8 cellular contexts compared by ENCODE assay signal in genomic region chrX:102712967-102713677, GRCh38. TPM values are rescaled to one million over a fixed set of nuclear protein-coding genes. Genes with fewer than 3 reads are reported as not detected.
A peak's percentile ranks its signal among the peaks of the same experiment; 100 is the strongest.
DNase-seq lines count a peak whose midpoint lies in the region; ATAC-seq and TF ChIP-seq lines count a peak whose summit lies in the region.

No MANE protein-coding gene starts in this region.

- H3K36me3 Mint-ChIP-seq in memory B cell, result peaks cover 2% of the 10 kb centered on the region

- H3K27me3 ChIP-seq in testis (no peaks in the 10 kb centered on the region), Karpas-422 (ENCODE audit: low read length) (no peaks in the 10 kb centered on the region)

- intact Hi-C loops in testis (cut with DNase I; ENCODE audit: low total_unique reads), result no loop called here

- ATAC-seq in memory B cell (ENCODE audit: low read depth) (no peak), GM21367 (IDR thresholded peaks at IDR 0.05; ENCODE audit: unreplicated experiment) (no peak)

- H3K9me2 ChIP-seq in Karpas-422 (replicated peaks; ENCODE audit: insufficient read depth, low read length), result no peaks in the 10 kb centered on the region

- no peak overlapping the region for H2AFZ ChIP-seq in Karpas-422 (ENCODE audit: low read length)

- H3K4me3 Mint-ChIP-seq in memory B cell, result peak overlapping the region; percentile 59

- peaks cover 4% of the 10 kb centered on the region for H3K4me1 Mint-ChIP-seq in memory B cell

- H3K27ac ChIP-seq in testis (peak overlapping the region; percentile 90 to 93), Karpas-422 (ENCODE audit: low read length) (no peak overlapping the region)

- no peak overlapping the region for H3K27ac Mint-ChIP-seq in memory B cell

- no peak overlapping the region for H3K9ac ChIP-seq in Karpas-422 (ENCODE audit: low read length)

- H3K4me3 ChIP-seq in WI38 (ENCODE audit: low read depth, low read length) (peak overlapping the region; percentile 69), epithelial cell of esophagus (ENCODE audit: low read length) (peak overlapping the region; percentile 62), testis (peak overlapping the region; percentile 62 to 75), Karpas-422 (ENCODE audit: low read length) (no peak overlapping the region)

- peaks cover 11% of the 10 kb centered on the region for H3K27me3 Mint-ChIP-seq in memory B cell

- no peak overlapping the region for H3K4me2 ChIP-seq in Karpas-422 (ENCODE audit: low read depth, low read length, poor library complexity, severe bottlenecking)

- DNase-seq in Daoy (ENCODE audit: low read depth) (peak; percentile 46), LHCN-M2 (ENCODE audit: low read depth) (peak; percentile 43), epithelial cell of esophagus (ENCODE audit: low read depth) (peak; percentile 53), memory B cell (ENCODE audit: low spot score in 2 of 2) (no peak), testis (peak; percentile 76), Karpas-422 (no peak)

- H3K4me1 ChIP-seq in testis (no peaks in the 10 kb centered on the region), Karpas-422 (ENCODE audit: low read length) (no peaks in the 10 kb centered on the region)

- TF ChIP-seq POLR2A in testis (IDR thresholded peaks at IDR 0.05), result no peak

- no peaks in the 10 kb centered on the region for H4K20me1 ChIP-seq in Karpas-422 (ENCODE audit: insufficient read depth, low read depth, low read length)

- no peaks in the 10 kb centered on the region for H3K9me3 Mint-ChIP-seq in memory B cell

- WGBS in testis, 2 donors, result 0% methylated on average over 5 to 28 of the region's 28 CpGs

- TF ChIP-seq CTCF in WI38 (IDR thresholded peaks at IDR 0.05; ENCODE audit: low read depth, low read length) (peak; percentile 56; the same call in 1 of the 2 replicates), epithelial cell of esophagus (IDR thresholded peaks at IDR 0.05; ENCODE audit: insufficient read depth, low read depth, low read length, missing control alignments) (peak; percentile 70), testis (IDR thresholded peaks at IDR 0.05) (peak; percentile 58 to 77 (median 77))

- no peaks in the 10 kb centered on the region for H3K79me2 ChIP-seq in Karpas-422 (ENCODE audit: low read length)

- H3K36me3 ChIP-seq in testis (ENCODE audit: low read depth, missing control alignments), result no peaks in the 10 kb centered on the region
- no peaks in the 10 kb centered on the region for H3K36me3 ChIP-seq in Karpas-422 (ENCODE audit: insufficient read depth, low read length)

- H3K9me3 ChIP-seq in testis, result no peaks in the 10 kb centered on the region
- no peaks in the 10 kb centered on the region for H3K9me3 ChIP-seq in Karpas-422 (ENCODE audit: low read length)

RNA-seq across cellular contexts. Expression of gene GPRASP2, which starts 0.9 kb away (rescaled TPM):
- total RNA-seq in Daoy (2014; rRNA removed; shearing (Covaris generic)), result 12.0 and 17.4 TPM in 2 replicates
- 12.6 and 13.0 TPM in 2 replicates for total RNA-seq in LHCN-M2 (2014; rRNA removed)
- polyA plus RNA-seq in LHCN-M2 (2012), result 6.3 TPM
- 10 to 100 TPM in 1 of 2 donors, 1 to 10 TPM in 1; 8.4 to 12.8 TPM for total RNA-seq in testis
- polyA plus RNA-seq in testis (ENCODE audit: insufficient read depth, low read depth, low replicate concordance), result 11.9 TPM
- 0.97 and 1.6 TPM in 2 replicates for total RNA-seq in Karpas-422 (2014; rRNA removed; shearing (Covaris generic); ENCODE audit: low replicate concordance)

RNA-seq across cellular contexts. Expression of gene GPRASP3, which starts 7.4 kb away (rescaled TPM):
- total RNA-seq in Daoy (2014; rRNA removed; shearing (Covaris generic)), result 3.2 and 3.9 TPM in 2 replicates
- total RNA-seq in LHCN-M2 (2014; rRNA removed) (1.7 and 4.5 TPM in 2 replicates), testis (1 to 10 TPM; 7.5 to 9.2 TPM)
- 1.9 TPM for polyA plus RNA-seq in LHCN-M2 (2012)
- polyA plus RNA-seq in testis (ENCODE audit: insufficient read depth, low read depth, low replicate concordance), result 4.9 TPM
- 0.32 and 0.56 TPM in 2 replicates for total RNA-seq in Karpas-422 (2014; rRNA removed; shearing (Covaris generic); ENCODE audit: low replicate concordance)

Comparison
In these comparisons a context has a peak if more than half of its experiments do, and no peak if none do; other contexts are left out.
1. DNase-seq: peak in Daoy (single experiment), LHCN-M2 (single experiment), epithelial cell of esophagus (single experiment) and testis (single experiment); none in memory B cell (0 of 2) and Karpas-422 (single experiment).
2. Peak in every context shown above with its lines, with median percentiles within 50 percentile points of each other: CTCF ChIP-seq.